In the genomic region with DNA sequence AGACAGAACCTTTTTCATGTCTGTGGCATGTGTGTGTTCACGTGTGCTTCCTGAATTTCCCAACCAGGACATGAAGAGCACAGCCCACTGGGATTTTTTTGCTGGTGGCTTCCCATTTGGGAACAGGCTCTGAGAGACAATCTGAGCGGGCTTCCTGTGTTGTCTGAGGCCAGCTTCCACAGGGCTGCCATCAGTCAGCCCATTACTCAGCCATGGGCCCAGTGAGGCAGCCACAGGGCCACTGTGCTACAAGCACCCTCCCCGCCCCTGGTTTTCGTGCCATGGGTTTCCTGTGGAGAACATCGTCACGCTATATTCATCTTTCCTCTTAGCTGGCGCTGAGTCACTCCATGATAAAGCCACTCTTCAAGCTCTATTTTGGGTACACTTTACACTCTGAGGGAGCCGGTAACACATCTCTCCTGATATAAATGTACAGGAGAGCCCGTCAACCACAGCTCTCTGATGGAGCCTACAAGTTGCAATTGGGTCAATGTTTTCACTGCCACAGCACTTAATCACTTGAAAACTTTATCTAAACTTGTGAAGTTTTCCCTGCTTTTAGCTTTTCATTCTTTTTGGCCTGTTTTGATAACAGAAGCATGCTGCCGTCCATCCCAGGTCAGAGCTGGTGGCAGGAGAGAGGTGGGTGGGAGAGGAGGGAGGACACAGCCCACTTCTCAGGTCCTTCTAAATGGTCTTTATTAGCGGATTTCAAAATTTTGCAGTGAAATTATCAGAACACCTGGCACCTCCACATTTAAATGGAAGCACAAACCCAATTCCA, we compare ENCODE assay signal across 8 cellular contexts.
DNase-seq lines count a peak whose midpoint lies in the region; ATAC-seq and TF ChIP-seq lines count a peak whose summit lies in the region.

No MANE protein-coding gene starts in this region.

- no peak overlapping the region for H3K18ac ChIP-seq in trophoblast cell (ENCODE audit: low read length)
- H3K18ac ChIP-seq in neuronal stem cell (ENCODE audit: low read length), result no peak overlapping the region

- H3K4ac ChIP-seq in trophoblast cell (ENCODE audit: low read depth, low read length) (no peak overlapping the region), neuronal stem cell (ENCODE audit: low read length) (no peak overlapping the region)

- H3K79me2 ChIP-seq in trophoblast cell (ENCODE audit: control insufficient read depth, insufficient read depth, low read length, poor library complexity), result no peaks in the 10 kb centered on the region

- no peak overlapping the region for H2AK5ac ChIP-seq in trophoblast cell (ENCODE audit: low read length)
- no peak overlapping the region for H2AK5ac ChIP-seq in neuronal stem cell (ENCODE audit: low read depth, low read length)

- H3K79me1 ChIP-seq in trophoblast cell (ENCODE audit: low read length) (no peaks in the 10 kb centered on the region), neuronal stem cell (ENCODE audit: low read depth, low read length) (no peaks in the 10 kb centered on the region)

- H2BK120ac ChIP-seq in trophoblast cell (ENCODE audit: insufficient read depth, low read length, poor library complexity) (no peak overlapping the region), neuronal stem cell (ENCODE audit: low read depth, low read length) (no peak overlapping the region)

- DNase-seq in NCI-H2107 (lab: John Stamatoyannopoulos, UW) (peak; percentile 67), esophagus muscularis mucosa (ENCODE audit: extremely low spot score) (no peak), trophoblast cell (peak; percentile 26 to 39), aorta (peak; percentile 87 to 94), GM10266 (ENCODE audit: extremely low spot score) (no peak), neuronal stem cell (ENCODE audit: low spot score) (no peak)
- peak; percentile 86 for DNase-seq in activated CD8-positive, alpha-beta memory T cell treated with anti-CD3 and anti-CD28 coated beads, Interleukin-2, amount 50 U/mL, for 48 hours

- H3K9ac ChIP-seq in trophoblast cell (ENCODE audit: low read length) (no peak overlapping the region), neuronal stem cell (ENCODE audit: low read depth, low read length, poor library complexity) (no peak overlapping the region)

- intact Hi-C loops in esophagus muscularis mucosa (cut with DNase I) (no loop called here), aorta (cut with DNase I) (loop anchor here (2.0 to 5.0 kb wide), 4 partner anchors 34 to 96 kb away; a partner anchor contains a TSS)

- no peak overlapping the region for H2BK15ac ChIP-seq in neuronal stem cell (ENCODE audit: low read length)

- no peak overlapping the region for H4K12ac ChIP-seq in trophoblast cell (ENCODE audit: low read depth, low read length)

- H2AFZ ChIP-seq in trophoblast cell (ENCODE audit: insufficient read depth, low read length, poor library complexity), result no peak overlapping the region
- H2AFZ ChIP-seq in neuronal stem cell (ENCODE audit: low read length), result no peak overlapping the region

- H3K27me3 ChIP-seq in esophagus muscularis mucosa (no peaks in the 10 kb centered on the region), trophoblast cell (ENCODE audit: insufficient read depth, low read length) (no peaks in the 10 kb centered on the region), aorta (ENCODE audit: control insufficient read depth in 1 of 2, insufficient read depth in 2 of 2, low read length in 1 of 2) (no peaks in the 10 kb centered on the region), neuronal stem cell (ENCODE audit: control insufficient read depth in 3 of 3, insufficient read depth in 3 of 3, low read depth in 1 of 3, low read length in 3 of 3) (no peaks in the 10 kb centered on the region)

- TF ChIP-seq POLR2A in esophagus muscularis mucosa (IDR thresholded peaks at IDR 0.05; ENCODE audit: low read depth), result no peak

- ATAC-seq in GM21390 (IDR thresholded peaks at IDR 0.05; ENCODE audit: unreplicated experiment) (peak; percentile 43), aorta (ENCODE audit: low FRiP score) (peak; percentile 84)

- H2BK12ac ChIP-seq in trophoblast cell (ENCODE audit: low read length) (no peak overlapping the region), neuronal stem cell (ENCODE audit: low read length) (no peak overlapping the region)

- 80% methylated on average over 10 of the region's 11 CpGs for WGBS in esophagus muscularis mucosa
- WGBS in trophoblast cell (ENCODE audit: extremely low coverage, insufficient coverage, insufficient read length), result no CpG with 5 or more reads among the region's 11 CpGs
- 17 to 18% methylated on average over 11 of the region's 11 CpGs for WGBS in aorta, 2 donors
- WGBS in neuronal stem cell (ENCODE audit: extremely low coverage in 2 of 2, insufficient read length in 2 of 2, insufficient replicate concordance in 1 of 2), 2 donors, result no CpG with 5 or more reads among the region's 11 CpGs

- no peak for TF ChIP-seq EP300 in esophagus muscularis mucosa (IDR thresholded peaks at IDR 0.05)

- peaks cover 44 to 54% (median 48%) of the 10 kb centered on the region in 4 donors for H3K4me1 ChIP-seq in esophagus muscularis mucosa
- peaks cover 10 to 14% of the 10 kb centered on the region in 2 experiments for H3K4me1 ChIP-seq in trophoblast cell (ENCODE audit: control insufficient read depth in 1 of 2, insufficient read depth in 2 of 2, low read length in 2 of 2)
- peaks cover 0 to 16% of the 10 kb centered on the region in 2 donors for H3K4me1 ChIP-seq in aorta (ENCODE audit: control insufficient read depth in 1 of 2, insufficient read depth in 2 of 2, low read length in 2 of 2)
- H3K4me1 ChIP-seq in neuronal stem cell (ENCODE audit: control insufficient read depth in 2 of 2, insufficient read depth in 1 of 2, low read depth in 1 of 2, low read length in 2 of 2), result peaks cover 20 to 21% of the 10 kb centered on the region in 2 donors

- H3K4me3 ChIP-seq in esophagus muscularis mucosa (no peak overlapping the region), trophoblast cell (ENCODE audit: low read depth, low read length) (no peak overlapping the region), aorta (ENCODE audit: low read length in 2 of 2) (no peak overlapping the region), neuronal stem cell (ENCODE audit: low read length in 2 of 2) (no peak overlapping the region)

- no peak overlapping the region for H4K91ac ChIP-seq in trophoblast cell (ENCODE audit: low read depth, low read length)
- H4K91ac ChIP-seq in neuronal stem cell (ENCODE audit: low read depth, low read length, poor library complexity), result no peak overlapping the region

- H4K8ac ChIP-seq in trophoblast cell (ENCODE audit: low read depth, low read length) (no peak overlapping the region), neuronal stem cell (ENCODE audit: low read depth, low read length) (no peak overlapping the region)

- H3K9me3 ChIP-seq in esophagus muscularis mucosa, result peaks cover 0 to 1% (median 0%) of the 10 kb centered on the region in 4 donors
- peaks cover 2% of the 10 kb centered on the region for H3K9me3 ChIP-seq in trophoblast cell (ENCODE audit: insufficient read depth, low read depth, low read length)
- no peaks in the 10 kb centered on the region for H3K9me3 ChIP-seq in aorta (ENCODE audit: control insufficient read depth, low read length)
- peaks cover 0 to 15% of the 10 kb centered on the region in 2 donors for H3K9me3 ChIP-seq in neuronal stem cell (replicated peaks in 1 of 2; ENCODE audit: control insufficient read depth in 2 of 2, insufficient read depth in 1 of 2, low read depth in 1 of 2, low read length in 2 of 2)

- TF ChIP-seq CTCF in esophagus muscularis mucosa (IDR thresholded peaks at IDR 0.05) (no peak), GM10266 (IDR thresholded peaks at IDR 0.05; ENCODE audit: control insufficient read depth, insufficient read depth, low read depth, missing control alignments) (no peak)

- H3K36me3 ChIP-seq in esophagus muscularis mucosa (no peaks in the 10 kb centered on the region), trophoblast cell (ENCODE audit: control insufficient read depth in 1 of 2, insufficient read depth in 2 of 2, low read length in 2 of 2) (peaks cover 0 to 2% of the 10 kb centered on the region in 2 experiments), aorta (ENCODE audit: control insufficient read depth in 1 of 2, insufficient read depth in 2 of 2, low read length in 1 of 2) (no peaks in the 10 kb centered on the region), neuronal stem cell (replicated peaks in 1 of 2; ENCODE audit: control insufficient read depth in 2 of 2, insufficient read depth in 2 of 2, low read length in 2 of 2) (no peaks in the 10 kb centered on the region)

- H3K14ac ChIP-seq in trophoblast cell (ENCODE audit: low read length), result no peak overlapping the region
- no peak overlapping the region for H3K14ac ChIP-seq in neuronal stem cell (ENCODE audit: low read length)

- no peak overlapping the region for H3K23ac ChIP-seq in trophoblast cell (ENCODE audit: low read length)
- no peak overlapping the region for H3K23ac ChIP-seq in neuronal stem cell (ENCODE audit: low read depth, low read length, poor library complexity)

- H3K4me2 ChIP-seq in trophoblast cell (ENCODE audit: low read length) (no peak overlapping the region), neuronal stem cell (ENCODE audit: insufficient read depth, low read length, poor library complexity, severe bottlenecking) (no peak overlapping the region)

- H3K27ac ChIP-seq in esophagus muscularis mucosa (replicated peaks in 1 of 4) (peak overlapping the region; percentile 65 to 78 (median 74)), trophoblast cell (ENCODE audit: low read depth, low read length) (no peak overlapping the region), aorta (ENCODE audit: low read depth in 1 of 2, low read length in 2 of 2) (peak overlapping the region; percentile 80 to 95), neuronal stem cell (replicated peaks; ENCODE audit: low read length) (no peak overlapping the region)

- H2BK5ac ChIP-seq in trophoblast cell (ENCODE audit: low read depth, low read length, poor library complexity) (no peak overlapping the region), neuronal stem cell (ENCODE audit: low read length) (no peak overlapping the region)

Comparison
In these comparisons a context has a peak if more than half of its experiments do, and no peak if none do; other contexts are left out.
1. DNase-seq: peak in NCI-H2107 (single experiment), activated CD8-positive, alpha-beta memory T cell treated with anti-CD3 and anti-CD28 coated beads, Interleukin-2, amount 50 U/mL, for 48 hours (single experiment), trophoblast cell (2 of 2) and aorta (2 of 2); none in esophagus muscularis mucosa (single experiment), GM10266 (single experiment) and neuronal stem cell (single experiment).
2. H3K27ac ChIP-seq: peak in esophagus muscularis mucosa (4 of 4) and aorta (2 of 2); none in trophoblast cell (single experiment) and neuronal stem cell (single experiment).